ENCODE assay signal across 1 cellular context in genomic region chr17:16286009-16286946, GRCh38.
TF ChIP-seq lines count a peak whose summit lies in the region.

No MANE protein-coding gene starts in this region.

TF ChIP-seq in K562, 482 proteins besides CTCF, POLR2A, EP300 and RAD21 (continued from another document and continues in another):
- peak; percentile 77 for TF ChIP-seq RBBP5 (IDR thresholded peaks at IDR 0.05; ENCODE audit: borderline replicate concordance, insufficient read depth, low read length, poor library complexity, severe bottlenecking)
- TF ChIP-seq HDAC6 (IDR thresholded peaks at IDR 0.05; ENCODE audit: low read depth, low read length) = no peak
- no peak for TF ChIP-seq HOMEZ (CRISPR knock-in tag; IDR thresholded peaks at IDR 0.05)
- TF ChIP-seq GTF2E2 (tag; IDR thresholded peaks at IDR 0.05) = peak; percentile 82; the same call in 1 of the 2 replicates
- peak; percentile 90 for TF ChIP-seq POLR2H (tag; IDR thresholded peaks at IDR 0.05; ENCODE audit: low read depth)
- no peak for TF ChIP-seq XRCC5 (IDR thresholded peaks at IDR 0.05; ENCODE audit: low read depth, low read length)
- peak; percentile 72 for TF ChIP-seq CBFA2T3 (IDR thresholded peaks at IDR 0.05)
- peak; percentile 85 for TF ChIP-seq ETV1 (tag; conservative IDR thresholded peaks at IDR 0.05; ENCODE audit: low read depth)
- peak; percentile 9; the same call in 1 of the 2 replicates for TF ChIP-seq RAD51 (IDR thresholded peaks at IDR 0.05; ENCODE audit: borderline replicate concordance, low read depth)
- TF ChIP-seq SLC30A9 (CRISPR knock-in tag; IDR thresholded peaks at IDR 0.05) = no peak
- TF ChIP-seq KDM4B (IDR thresholded peaks at IDR 0.05; ENCODE audit: borderline replicate concordance in 2 of 2, low read depth in 1 of 2) = no peak
- TF ChIP-seq TAL1 (IDR thresholded peaks at IDR 0.05) = peak; percentile 40; the same call in 1 of the 2 replicates
- peak; percentile 50 for TF ChIP-seq HNRNPLL (IDR thresholded peaks at IDR 0.05; ENCODE audit: low read depth, low read length, poor library complexity, severe bottlenecking)
- no peak for TF ChIP-seq TOE1 (IDR thresholded peaks at IDR 0.05; ENCODE audit: borderline replicate concordance)
- no peak for TF ChIP-seq TOE1 (CRISPR knock-in tag; IDR thresholded peaks at IDR 0.05; ENCODE audit: borderline replicate concordance, low read depth)
- no peak for TF ChIP-seq RBM22 (IDR thresholded peaks at IDR 0.05; ENCODE audit: low read depth, low read length, poor library complexity, severe bottlenecking)
- TF ChIP-seq THAP12 (CRISPR knock-in tag; IDR thresholded peaks at IDR 0.05) = no peak
- peak; percentile 76 for TF ChIP-seq ZNF766 (CRISPR knock-in tag; conservative IDR thresholded peaks at IDR 0.05)
- TF ChIP-seq FOSL1 (tag; conservative IDR thresholded peaks at IDR 0.05) = peak; percentile 96
- peak; percentile 73 for TF ChIP-seq ATF7 (IDR thresholded peaks at IDR 0.05)
- TF ChIP-seq NCOA1 (IDR thresholded peaks at IDR 0.05; ENCODE audit: low read depth) = peak; percentile 73
- peak; percentile 40 for TF ChIP-seq BRD9 (IDR thresholded peaks at IDR 0.05; ENCODE audit: low read depth, partially characterized antibody)
- peak; percentile 55 for TF ChIP-seq POLR2B (IDR thresholded peaks at IDR 0.05; ENCODE audit: low read depth, partially characterized antibody)
- TF ChIP-seq POLR2AphosphoS5 (IDR thresholded peaks at IDR 0.05; ENCODE audit: control insufficient read depth, insufficient read depth, low read depth, low read length) = peak; percentile 66; the same call in 1 of the 2 replicates
- TF ChIP-seq NFIC (IDR thresholded peaks at IDR 0.05) = peak; percentile 19
- peak; percentile 11; the same call in 1 of the 2 replicates for TF ChIP-seq ZBTB40 (IDR thresholded peaks at IDR 0.05)
- no peak for TF ChIP-seq ZBTB40 (CRISPR knock-in tag; IDR thresholded peaks at IDR 0.05)
- TF ChIP-seq PPARD (CRISPR knock-in tag; IDR thresholded peaks at IDR 0.05) = no peak
- no peak for TF ChIP-seq ZNF224 (CRISPR knock-in tag; IDR thresholded peaks at IDR 0.05)
- no peak for TF ChIP-seq ZNF717 (CRISPR knock-in tag; IDR thresholded peaks at IDR 0.05)
- TF ChIP-seq ZC3H8 (IDR thresholded peaks at IDR 0.05) = no peak
- no peak for TF ChIP-seq ASH1L (IDR thresholded peaks at IDR 0.05; ENCODE audit: borderline replicate concordance, low read depth, partially characterized antibody)
- TF ChIP-seq PHTF2 (CRISPR knock-in tag; IDR thresholded peaks at IDR 0.05) = no peak
- peak in 1 of 2 experiments; percentile 6 for TF ChIP-seq E2F6 (IDR thresholded peaks at IDR 0.05; ENCODE audit: borderline replicate concordance in 1 of 2, extremely low read depth in 1 of 2, insufficient read depth in 1 of 2, insufficient read length in 1 of 2, low read depth in 1 of 2, low read length in 1 of 2, poor library complexity in 1 of 2, severe bottlenecking in 1 of 2)
- peak; percentile 47 for TF ChIP-seq MEIS2 (IDR thresholded peaks at IDR 0.05; ENCODE audit: partially characterized antibody)
- TF ChIP-seq NCOR1 (IDR thresholded peaks at IDR 0.05) = peak; percentile 76
- no peak for TF ChIP-seq PBX2 (CRISPR knock-in tag; IDR thresholded peaks at IDR 0.05; ENCODE audit: low read depth)
- 0 out of 2 replicates have a peak, but pooled peaks have one; percentile 24 for TF ChIP-seq PBX2 (tag; conservative IDR thresholded peaks at IDR 0.05; ENCODE audit: low read depth)
- TF ChIP-seq PHB2 (IDR thresholded peaks at IDR 0.05; ENCODE audit: low read depth) = no peak
- TF ChIP-seq PTRF (tag; IDR thresholded peaks at IDR 0.05) = no peak
- TF ChIP-seq C11orf30 (IDR thresholded peaks at IDR 0.05; ENCODE audit: low read depth) = peak; percentile 29; the same call in 1 of the 2 replicates
- TF ChIP-seq TAF9B (IDR thresholded peaks at IDR 0.05; ENCODE audit: partially characterized antibody) = peak; percentile 58
- no peak for TF ChIP-seq KHSRP (IDR thresholded peaks at IDR 0.05)
- TF ChIP-seq ZFX (CRISPR knock-in tag; IDR thresholded peaks at IDR 0.05) = peak; percentile 48; the same call in 1 of the 2 replicates
- TF ChIP-seq NBN (IDR thresholded peaks at IDR 0.05; ENCODE audit: low read depth) = peak; percentile 24; the same call in 1 of the 2 replicates
- TF ChIP-seq ZMIZ1 (IDR thresholded peaks at IDR 0.05; ENCODE audit: low read depth in 2 of 2, low read length in 2 of 2) = 0 out of 4 replicates have a peak, but pooled peaks of 1 of the 2 experiments have one; percentile 17
- TF ChIP-seq NR2C1 (IDR thresholded peaks at IDR 0.05) = peak; percentile 85
- peak; percentile 86 for TF ChIP-seq NR2C1 (tag; IDR thresholded peaks at IDR 0.05)
- peak in 1 of 2 experiments; percentile 79; a peak in 1 of 4 replicates for TF ChIP-seq RCOR1 (IDR thresholded peaks at IDR 0.05; ENCODE audit: borderline replicate concordance in 1 of 2, low read depth in 2 of 2, low read length in 2 of 2)
